Comparison of ENCODE assay signal across 1 cellular context in genomic region chr2:670637-671036, GRCh38.
TF ChIP-seq lines count a peak whose summit lies in the region.

No MANE protein-coding gene starts in this region.

TF ChIP-seq in GM12878, 131 proteins besides CTCF, POLR2A, EP300 and RAD21:
- no peak for TF ChIP-seq EGR1 (IDR thresholded peaks at IDR 0.05; ENCODE audit: borderline replicate concordance in 1 of 2, low read depth in 2 of 2, low read length in 2 of 2)
- TF ChIP-seq ASH2L (IDR thresholded peaks at IDR 0.05; ENCODE audit: borderline replicate concordance, low read depth), result no peak
- TF ChIP-seq PBX3 (IDR thresholded peaks at IDR 0.05; ENCODE audit: insufficient replicate concordance, low read depth, low read length), result no peak
- no peak for TF ChIP-seq TCF7 (IDR thresholded peaks at IDR 0.05; ENCODE audit: borderline replicate concordance)
- no peak for TF ChIP-seq POLR2AphosphoS5 (IDR thresholded peaks at IDR 0.05; ENCODE audit: low read length)
- no peak for TF ChIP-seq ELK1 (IDR thresholded peaks at IDR 0.05; ENCODE audit: low read depth, low read length)
- no peak for TF ChIP-seq BCL3 (IDR thresholded peaks at IDR 0.05; ENCODE audit: borderline replicate concordance, insufficient read depth, low read depth, low read length, poor library complexity, severe bottlenecking)
- TF ChIP-seq CHD2 (IDR thresholded peaks at IDR 0.05; ENCODE audit: borderline replicate concordance, low read depth, low read length), result no peak
- TF ChIP-seq ZNF24 (IDR thresholded peaks at IDR 0.05), result no peak
